17 cellular contexts compared by ENCODE assay signal in the genomic region with DNA sequence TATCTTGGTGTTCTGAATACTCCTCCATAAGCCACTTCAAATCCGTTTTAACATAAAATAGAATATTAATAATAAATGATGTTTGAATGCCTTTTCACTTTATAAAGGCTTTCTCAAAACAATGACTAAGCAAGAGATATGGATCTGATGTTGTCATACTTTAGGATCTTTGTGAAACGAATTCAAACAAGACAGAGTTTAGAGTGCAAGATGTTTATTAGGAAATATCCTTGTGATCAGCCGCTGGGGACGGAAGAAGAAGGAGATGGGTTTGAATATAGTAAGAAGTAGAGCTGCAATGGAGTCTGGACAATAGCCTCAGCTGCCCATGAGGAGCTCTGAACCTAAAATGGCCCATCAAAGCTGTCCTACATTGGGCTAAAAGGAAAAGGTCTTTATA.
DNase-seq lines count a peak whose midpoint lies in the region; ATAC-seq and TF ChIP-seq lines count a peak whose summit lies in the region.
"Had no signal": no experiment of that assay in that cellular context is flagged by ENCODE, and none has a peak within 500 bp of the region (broad histone marks: within the 10 kb centered on the region; RNA-seq: fewer than 3 reads in every experiment).

No MANE protein-coding gene starts in this region.

- H3K4me3 ChIP-seq in mammary epithelial cell (replicated peaks in 1 of 3; ENCODE audit: insufficient read depth in 1 of 3, low read depth in 2 of 3, low read length in 3 of 3): no peak overlapping the region
- no peak overlapping the region for H3K4me3 ChIP-seq in breast epithelium
- H3K4me3 ChIP-seq in fibroblast of the aortic adventitia (ENCODE audit: low read depth, low read length): no peak overlapping the region
- H3K4me3 ChIP-seq in gastrocnemius medialis: no peak overlapping the region
- H3K4me3 ChIP-seq: A549, BLaER1, GM12878 had no signal

- WGBS in mammary epithelial cell (ENCODE audit: low coverage, missing lambda C conversion rate): 63% methylated on average over 4 of the region's 4 CpGs

- no peaks in the 10 kb centered on the region for H3K36me3 ChIP-seq in mammary epithelial cell (ENCODE audit: insufficient read depth, low read length)
- H3K36me3 ChIP-seq in breast epithelium: no peaks in the 10 kb centered on the region
- no peaks in the 10 kb centered on the region for H3K36me3 ChIP-seq in gastrocnemius medialis
- H3K36me3 ChIP-seq: BLaER1 had no signal

- DNase-seq in mammary epithelial cell: peak; percentile 17
- DNase-seq in breast epithelium (ENCODE audit: low spot score in 2 of 2): no peak
- DNase-seq in amniotic epithelial cell (ENCODE audit: low read depth): peak; percentile 6
- DNase-seq in fibroblast of the aortic adventitia (ENCODE audit: low read depth): peak; percentile 5
- no peak for DNase-seq in gastrocnemius medialis
- DNase-seq in activated naive CD4-positive, alpha-beta T cell treated with anti-CD3 and anti-CD28 coated beads, Interleukin-2, amount 10 ng/mL, durations not matched to agents 7 days and 5 days: no peak
- no peak for DNase-seq in WTC11 (ENCODE audit: low spot score)
- no peak for DNase-seq in NCI-H2171 treated with DMSO at 0.1 percent for 48 hours (lab: John Stamatoyannopoulos, UW)
- DNase-seq: CD4-positive, alpha-beta memory T cell; DMS153; DMS79; H9 had no signal

- H3K79me2 ChIP-seq in mammary epithelial cell (ENCODE audit: insufficient read depth, low read length): no peaks in the 10 kb centered on the region

- H3K4me1 Mint-ChIP-seq in activated naive CD4-positive, alpha-beta T cell treated with anti-CD3 and anti-CD28 coated beads, Interleukin-2, amount 10 ng/mL, durations not matched to agents 7 days and 5 days: no peaks in the 10 kb centered on the region
- no peaks in the 10 kb centered on the region for H3K4me1 Mint-ChIP-seq in WTC11
- H3K4me1 Mint-ChIP-seq: CD14-positive monocyte; CD4-positive, alpha-beta memory T cell; H9 had no signal

- H3K27me3 ChIP-seq in mammary epithelial cell (ENCODE audit: insufficient read depth, low read length) (no peaks in the 10 kb centered on the region), breast epithelium (no peaks in the 10 kb centered on the region), gastrocnemius medialis (no peaks in the 10 kb centered on the region)
- H3K27me3 ChIP-seq: BLaER1 had no signal

- in situ Hi-C loops in mammary epithelial cell (cut with MboI; ENCODE audit: low sequenced_read_pairs in 2 of 2): no loop called here
- in situ Hi-C loops in gastrocnemius medialis (cut with MboI; ENCODE audit: low sequenced_read_pairs in 4 of 4): no loop called here

- no peaks in the 10 kb centered on the region for H3K9me3 Mint-ChIP-seq in activated naive CD4-positive, alpha-beta T cell treated with anti-CD3 and anti-CD28 coated beads, Interleukin-2, amount 10 ng/mL, durations not matched to agents 7 days and 5 days
- no peaks in the 10 kb centered on the region; the same call in 1 of the 2 replicates for H3K9me3 Mint-ChIP-seq in WTC11
- H3K9me3 Mint-ChIP-seq: H9 had no signal

- TF ChIP-seq CTCF in mammary epithelial cell (conservative IDR thresholded peaks at IDR 0.05 in 1 of 2, IDR thresholded peaks at IDR 0.05 in 1 of 2; ENCODE audit: extremely low read depth in 1 of 2, insufficient read depth in 1 of 2, low read depth in 1 of 2, low read length in 2 of 2) (no peak), breast epithelium (IDR thresholded peaks at IDR 0.05) (no peak), fibroblast of the aortic adventitia (IDR thresholded peaks at IDR 0.05; ENCODE audit: insufficient read depth, low read length) (no peak), gastrocnemius medialis (IDR thresholded peaks at IDR 0.05 in 4 of 5, conservative IDR thresholded peaks at IDR 0.05 in 1 of 5) (no peak), WTC11 (IDR thresholded peaks at IDR 0.05) (no peak)

- no peak overlapping the region for H3K4me3 Mint-ChIP-seq in activated naive CD4-positive, alpha-beta T cell treated with anti-CD3 and anti-CD28 coated beads, Interleukin-2, amount 10 ng/mL, durations not matched to agents 7 days and 5 days
- no peak overlapping the region for H3K4me3 Mint-ChIP-seq in WTC11
- H3K4me3 Mint-ChIP-seq: CD14-positive monocyte; CD4-positive, alpha-beta memory T cell; H9 had no signal

- H3K27ac ChIP-seq in mammary epithelial cell (ENCODE audit: insufficient read depth, low read depth, low read length) (no peak overlapping the region), breast epithelium (no peak overlapping the region), gastrocnemius medialis (no peak overlapping the region)
- H3K27ac ChIP-seq: 22Rv1, A549, BLaER1 had no signal

- H3K4me2 ChIP-seq in mammary epithelial cell (ENCODE audit: insufficient read depth, low read depth, low read length): no peak overlapping the region
- H3K4me2 ChIP-seq: A549, BLaER1 had no signal

- no peaks in the 10 kb centered on the region for H4K20me1 ChIP-seq in mammary epithelial cell (ENCODE audit: insufficient read depth, low read length)
- H4K20me1 ChIP-seq: BLaER1 had no signal

- H3K36me3 Mint-ChIP-seq in activated naive CD4-positive, alpha-beta T cell treated with anti-CD3 and anti-CD28 coated beads, Interleukin-2, amount 10 ng/mL, durations not matched to agents 7 days and 5 days: no peaks in the 10 kb centered on the region
- no peaks in the 10 kb centered on the region for H3K36me3 Mint-ChIP-seq in WTC11
- H3K36me3 Mint-ChIP-seq: CD14-positive monocyte; CD4-positive, alpha-beta memory T cell had no signal

- H3K4me1 ChIP-seq in mammary epithelial cell (ENCODE audit: insufficient read depth, low read length) (no peaks in the 10 kb centered on the region), breast epithelium (no peaks in the 10 kb centered on the region), gastrocnemius medialis (no peaks in the 10 kb centered on the region)
- H3K4me1 ChIP-seq: A549, BLaER1 had no signal

- BruUV-seq in mammary epithelial cell (replicated peaks; lab: Mats Ljungman, UMichigan): no TSS peak

- intact Hi-C loops in mammary epithelial cell (cut with micrococcal nuclease): no loop called here
- intact Hi-C loops in breast epithelium (cut with DNase I; ENCODE audit: low total_unique reads): no loop called here
- intact Hi-C loops in gastrocnemius medialis (cut with DNase I; ENCODE audit: low total_unique reads): no loop called here

- dilution Hi-C loops in mammary epithelial cell (cut with HindIII; ENCODE audit: low sequenced_read_pairs): no loop called here

- TF ChIP-seq POLR2A in breast epithelium (IDR thresholded peaks at IDR 0.05) (no peak), gastrocnemius medialis (IDR thresholded peaks at IDR 0.05) (no peak)

- no peak overlapping the region for H3K27ac Mint-ChIP-seq in activated naive CD4-positive, alpha-beta T cell treated with anti-CD3 and anti-CD28 coated beads, Interleukin-2, amount 10 ng/mL, durations not matched to agents 7 days and 5 days
- H3K27ac Mint-ChIP-seq in WTC11: no peak overlapping the region
- H3K27ac Mint-ChIP-seq: CD14-positive monocyte; CD4-positive, alpha-beta memory T cell; H9 had no signal

- no peak overlapping the region for H2AFZ ChIP-seq in mammary epithelial cell (ENCODE audit: low read depth, low read length)

- POLR2A ChIA-PET in WTC11 (lab: Charles Lee): no interaction called here

- H3K9ac ChIP-seq in mammary epithelial cell (ENCODE audit: insufficient read depth, low read length): no peak overlapping the region
- H3K9ac ChIP-seq: BLaER1 had no signal

- H3K9me3 ChIP-seq in mammary epithelial cell (replicated peaks; ENCODE audit: insufficient read depth, low read length) (no peaks in the 10 kb centered on the region), breast epithelium (no peaks in the 10 kb centered on the region), gastrocnemius medialis (no peaks in the 10 kb centered on the region)
- H3K9me3 ChIP-seq: A549, BLaER1 had no signal

- CTCF ChIA-PET in mammary epithelial cell (lab: Charles Lee; ENCODE audit: low non-redundant PET): no interaction called here
- CTCF ChIA-PET in activated naive CD4-positive, alpha-beta T cell treated with anti-CD3 and anti-CD28 coated beads, Interleukin-2, amount 10 ng/mL, durations not matched to agents 7 days and 5 days (lab: Charles Lee): no interaction called here
- CTCF ChIA-PET in WTC11 (lab: Charles Lee): no interaction called here

- no peak for ATAC-seq in gastrocnemius medialis
- no peak for ATAC-seq in WTC11
- ATAC-seq: A549, GM12878 had no signal

- H3K27me3 Mint-ChIP-seq in activated naive CD4-positive, alpha-beta T cell treated with anti-CD3 and anti-CD28 coated beads, Interleukin-2, amount 10 ng/mL, durations not matched to agents 7 days and 5 days: no peaks in the 10 kb centered on the region
- H3K27me3 Mint-ChIP-seq in WTC11 (ENCODE audit: low read depth): no peaks in the 10 kb centered on the region
- H3K27me3 Mint-ChIP-seq: CD4-positive, alpha-beta memory T cell had no signal

TF ChIP-seq in WTC11, 78 proteins besides CTCF, POLR2A, EP300 and RAD21 (continues in another document):
- TF ChIP-seq NR3C1 (CRISPR knock-in tag; conservative IDR thresholded peaks at IDR 0.05; ENCODE audit: low read depth) (no peak), FOXK1 (CRISPR knock-in tag; IDR thresholded peaks at IDR 0.05) (no peak)
- TF ChIP-seq, protein P1, sequence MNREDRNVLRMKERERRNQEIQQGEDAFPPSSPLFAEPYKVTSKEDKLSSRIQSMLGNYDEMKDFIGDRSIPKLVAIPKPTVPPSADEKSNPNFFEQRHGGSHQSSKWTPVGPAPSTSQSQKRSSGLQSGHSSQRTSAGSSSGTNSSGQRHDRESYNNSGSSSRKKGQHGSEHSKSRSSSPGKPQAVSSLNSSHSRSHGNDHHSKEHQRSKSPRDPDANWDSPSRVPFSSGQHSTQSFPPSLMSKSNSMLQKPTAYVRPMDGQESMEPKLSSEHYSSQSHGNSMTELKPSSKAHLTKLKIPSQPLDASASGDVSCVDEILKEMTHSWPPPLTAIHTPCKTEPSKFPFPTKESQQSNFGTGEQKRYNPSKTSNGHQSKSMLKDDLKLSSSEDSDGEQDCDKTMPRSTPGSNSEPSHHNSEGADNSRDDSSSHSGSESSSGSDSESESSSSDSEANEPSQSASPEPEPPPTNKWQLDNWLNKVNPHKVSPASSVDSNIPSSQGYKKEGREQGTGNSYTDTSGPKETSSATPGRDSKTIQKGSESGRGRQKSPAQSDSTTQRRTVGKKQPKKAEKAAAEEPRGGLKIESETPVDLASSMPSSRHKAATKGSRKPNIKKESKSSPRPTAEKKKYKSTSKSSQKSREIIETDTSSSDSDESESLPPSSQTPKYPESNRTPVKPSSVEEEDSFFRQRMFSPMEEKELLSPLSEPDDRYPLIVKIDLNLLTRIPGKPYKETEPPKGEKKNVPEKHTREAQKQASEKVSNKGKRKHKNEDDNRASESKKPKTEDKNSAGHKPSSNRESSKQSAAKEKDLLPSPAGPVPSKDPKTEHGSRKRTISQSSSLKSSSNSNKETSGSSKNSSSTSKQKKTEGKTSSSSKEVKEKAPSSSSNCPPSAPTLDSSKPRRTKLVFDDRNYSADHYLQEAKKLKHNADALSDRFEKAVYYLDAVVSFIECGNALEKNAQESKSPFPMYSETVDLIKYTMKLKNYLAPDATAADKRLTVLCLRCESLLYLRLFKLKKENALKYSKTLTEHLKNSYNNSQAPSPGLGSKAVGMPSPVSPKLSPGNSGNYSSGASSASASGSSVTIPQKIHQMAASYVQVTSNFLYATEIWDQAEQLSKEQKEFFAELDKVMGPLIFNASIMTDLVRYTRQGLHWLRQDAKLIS (CRISPR knock-in tag; IDR thresholded peaks at IDR 0.05; ENCODE audit: borderline replicate concordance): no peak

Comparison
In these comparisons a context has a peak if more than half of its experiments do, and no peak if none do; other contexts are left out.
1. DNase-seq: peak in mammary epithelial cell (single experiment), amniotic epithelial cell (single experiment) and fibroblast of the aortic adventitia (single experiment); none in breast epithelium (0 of 2), gastrocnemius medialis (0 of 2), activated naive CD4-positive, alpha-beta T cell treated with anti-CD3 and anti-CD28 coated beads, Interleukin-2, amount 10 ng/mL, durations not matched to agents 7 days and 5 days (single experiment), WTC11 (single experiment) and NCI-H2171 treated with DMSO at 0.1 percent for 48 hours (single experiment).